Comparison of ENCODE assay signal across 30 cellular contexts in genomic region chr20:57536120-57536708, GRCh38. TPM values are rescaled to one million over a fixed set of nuclear protein-coding genes. Genes with fewer than 3 reads are reported as not detected.
"Had no signal": no experiment of that assay in that cellular context is flagged by ENCODE, and none has a peak within 500 bp of the region (broad histone marks: within the 10 kb centered on the region; RNA-seq: fewer than 3 reads in every experiment).

No MANE protein-coding gene starts in this region.

- H3K9ac ChIP-seq: SK-N-SH had no signal

- DNase-seq: activated CD4-positive, alpha-beta T cell treated with anti-CD3 and anti-CD28 coated beads, Interleukin-2, amount 10 ng/mL, durations not matched to agents 24 days and 14 days; activated CD4-positive, alpha-beta T cell treated with anti-CD3 and anti-CD28 coated beads, Interleukin-2, amount 50 U/mL, for 4 hours; activated CD8-positive, alpha-beta T cell treated with anti-CD3 and anti-CD28 coated beads for 36 hours; activated effector memory CD4-positive, alpha-beta T cell treated with anti-CD3 and anti-CD28 coated beads, Interleukin-2, amount 50 U/mL, for 16 hours; activated naive CD4-positive, alpha-beta T cell; activated naive CD4-positive, alpha-beta T cell treated with anti-CD3 and anti-CD28 coated beads, Interleukin-2, amount 50 U/mL, for 16 hours; activated naive CD8-positive, alpha-beta T cell treated with anti-CD3 and anti-CD28 coated beads for 36 hours; activated T-cell treated with anti-CD3 and anti-CD28 coated beads, Interleukin-2, amount 50 U/mL, for 1 hour; activated T-cell treated with anti-CD3 and anti-CD28 coated beads, Interleukin-2, amount 50 U/mL, for 72 hours; amniotic stem cell; Karpas-422; KBM-7; NCI-H1105; NCI-H1417 treated with DMSO at 0.1 percent for 48 hours; NCI-H187 treated with DMSO at 0.1 percent for 48 hours; NCI-H2081 treated with DMSO at 0.1 percent for 48 hours; NCI-H510A; NCI-H526; NCI-H748 treated with DMSO at 0.1 percent for 48 hours; NK-92 treated with Interleukin-12 subunit alpha and Interleukin-12 subunit beta, amount 100 ng/mL, for 24 hours; SHP77; SK-N-SH had no signal

- H3K4me3 ChIP-seq: ascending aorta, cardiac muscle cell, SJSA1 had no signal

- FAIRE-seq: TTC549 had no signal

- H3K9me3 ChIP-seq: ascending aorta, SJSA1, SK-N-SH had no signal

- H3K36me3 ChIP-seq: ascending aorta, cardiac muscle cell, SJSA1 had no signal

- H3K27me3 ChIP-seq: ascending aorta, cardiac muscle cell had no signal

- ATAC-seq: activated CD8-positive, alpha-beta T cell treated with anti-CD3 and anti-CD28 coated beads for 36 hours; activated T-cell treated with anti-CD3 and anti-CD28 coated beads, Interleukin-2, amount 50 U/mL, for 72 hours; activated T-helper 17 cell treated with anti-CD3 and anti-CD28 coated beads, Interleukin-2, amount 50 U/mL, for 72 hours had no signal

- H3K27ac ChIP-seq: ascending aorta, cardiac muscle cell, SJSA1 had no signal

- H3K4me1 ChIP-seq: ascending aorta, SJSA1 had no signal

RNA-seq across cellular contexts. Expression of gene CTCFL, which starts 11.3 kb away (rescaled TPM):
- total RNA-seq: activated CD4-positive, alpha-beta T cell treated with anti-CD3 and anti-CD28 coated beads, Interleukin-2, amount 10 ng/mL, durations not matched to agents 24 days and 14 days; activated CD8-positive, alpha-beta memory T cell treated with anti-CD3 and anti-CD28 coated beads for 36 hours; activated CD8-positive, alpha-beta T cell treated with anti-CD3 and anti-CD28 coated beads for 36 hours; activated naive CD8-positive, alpha-beta T cell treated with anti-CD3 and anti-CD28 coated beads for 36 hours; activated T-cell treated with anti-CD3 and anti-CD28 coated beads, Interleukin-2, amount 50 U/mL, for 72 hours; activated T-helper 17 cell treated with anti-CD3 and anti-CD28 coated beads, Interleukin-2, amount 50 U/mL, for 72 hours; ascending aorta; MCF 10A; RPMI7951; SJSA1 had no signal
- polyA plus RNA-seq: cardiac muscle cell, SK-N-SH had no signal

RNA-seq across cellular contexts. Expression of gene PCK1, which starts 24.7 kb away (rescaled TPM):
- total RNA-seq: activated CD4-positive, alpha-beta T cell treated with anti-CD3 and anti-CD28 coated beads, Interleukin-2, amount 10 ng/mL, durations not matched to agents 24 days and 14 days; activated CD8-positive, alpha-beta memory T cell treated with anti-CD3 and anti-CD28 coated beads for 36 hours; activated CD8-positive, alpha-beta T cell treated with anti-CD3 and anti-CD28 coated beads for 36 hours; activated naive CD8-positive, alpha-beta T cell treated with anti-CD3 and anti-CD28 coated beads for 36 hours; activated T-cell treated with anti-CD3 and anti-CD28 coated beads, Interleukin-2, amount 50 U/mL, for 72 hours; activated T-helper 17 cell treated with anti-CD3 and anti-CD28 coated beads, Interleukin-2, amount 50 U/mL, for 72 hours; MCF 10A; RPMI7951; SJSA1 had no signal
- polyA plus RNA-seq: cardiac muscle cell, SK-N-SH had no signal
